ENCODE assay signal across 10 cellular contexts in the genomic region with DNA sequence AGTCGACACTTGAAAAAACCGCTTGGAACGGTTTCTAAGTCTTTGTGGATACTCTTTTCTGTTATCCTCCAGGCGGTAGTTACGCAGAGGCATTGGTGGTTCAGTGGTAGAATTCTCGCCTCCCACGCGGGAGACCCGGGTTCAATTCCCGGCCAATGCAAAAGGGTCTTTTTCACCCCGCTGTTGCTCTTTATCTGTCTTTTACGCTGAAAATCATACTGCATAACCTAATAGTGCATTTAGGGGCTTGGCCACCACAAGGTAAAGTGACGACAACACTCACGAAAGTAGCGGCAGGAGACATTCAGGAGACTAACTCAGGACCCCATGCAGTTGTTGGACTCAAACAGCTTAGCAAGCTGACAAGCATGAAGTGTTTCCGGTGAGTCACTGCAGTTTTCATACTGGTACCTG. TPM values are rescaled to one million over a fixed set of nuclear protein-coding genes. Genes with fewer than 3 reads are reported as not detected.
DNase-seq lines count a peak whose midpoint lies in the region; ATAC-seq, FAIRE-seq and TF ChIP-seq lines count a peak whose summit lies in the region.
"Not testable (repeated sequence)": the region's sequence is repeated elsewhere in the genome, so short reads cannot be mapped to it uniquely, and the experiment has no call there.
"Had no signal": no experiment of that assay in that cellular context is flagged by ENCODE, and none has a peak within 500 bp of the region (broad histone marks: within the 10 kb centered on the region; RNA-seq: fewer than 3 reads in every experiment).

No MANE protein-coding gene starts in this region.

- ATAC-seq in GM23338, result peak; percentile 50
- ATAC-seq in GM12878, result peak; percentile 93
- peak; percentile 52 to 85 for ATAC-seq in natural killer cell treated with Interleukin-12 subunit alpha and Interleukin-12 subunit beta and Interleukin-15 and Interleukin-18, amount 100 ng/mL, for 72 hours

- peaks cover 15% of the 10 kb centered on the region for H3K27me3 Mint-ChIP-seq in GM23338 (ENCODE audit: insufficient read depth, low read depth, poor library complexity)
- not testable (repeated sequence) for H3K27me3 Mint-ChIP-seq in natural killer cell treated with Interleukin-12 subunit alpha and Interleukin-12 subunit beta and Interleukin-15 and Interleukin-18, amount 100 ng/mL, for 72 hours

- not testable (repeated sequence) for H3K27ac ChIP-seq in GM23338 (ENCODE audit: low read depth); SJCRH30; GM12878 (ENCODE audit: control insufficient read depth, insufficient read depth)

- in situ Hi-C loops in GM12878 (cut with MboI), result not testable (repeated sequence)

- H3K4me1 Mint-ChIP-seq in GM23338; natural killer cell treated with Interleukin-12 subunit alpha and Interleukin-12 subunit beta and Interleukin-15 and Interleukin-18, amount 100 ng/mL, for 72 hours (ENCODE audit: low read depth in 2 of 2): not testable (repeated sequence)

- peak overlapping the region; percentile 52; the same call in 1 of the 2 replicates for H3K4me2 ChIP-seq in GM23338
- H3K4me2 ChIP-seq in GM12878 (ENCODE audit: control insufficient read depth, insufficient read depth), result not testable (repeated sequence)

- CTCF ChIA-PET in GM12878 (lab: Yijun Ruan, JAX), result not testable (repeated sequence)

- not testable (repeated sequence) for H3K4me3 ChIP-seq in GM23338; NB4 (ENCODE audit: low read depth, low read length); SJCRH30; GM12878; fibroblast of pulmonary artery (replicated peaks; ENCODE audit: low read depth, low read length)

- RAD21 ChIA-PET in GM12878 (lab: Charles Lee; ENCODE audit: unreplicated experiment), result not testable (repeated sequence)

- not testable (repeated sequence) for H3K4me1 ChIP-seq in GM23338 (ENCODE audit: insufficient read depth); SJCRH30; GM12878 (ENCODE audit: control insufficient read depth, insufficient read depth, low read length)

- not testable (repeated sequence) for TF ChIP-seq RAD21 in GM12878 (IDR thresholded peaks at IDR 0.05; ENCODE audit: insufficient read depth, low read depth, low read length)

- not testable (repeated sequence) for TF ChIP-seq EP300 in GM12878 (IDR thresholded peaks at IDR 0.05; ENCODE audit: borderline replicate concordance in 1 of 2, control insufficient read depth in 1 of 2, low read depth in 2 of 2, low read length in 2 of 2)

- not testable (repeated sequence) for H3K27ac Mint-ChIP-seq in GM23338; natural killer cell treated with Interleukin-12 subunit alpha and Interleukin-12 subunit beta and Interleukin-15 and Interleukin-18, amount 100 ng/mL, for 72 hours

- H3F3A ChIP-seq in GM23338 (replicated peaks; ENCODE audit: low read depth), result not testable (repeated sequence)

- not testable (repeated sequence) for H3K9ac ChIP-seq in GM12878 (ENCODE audit: control insufficient read depth, insufficient read depth, low read length)

- intact Hi-C loops in GM12878 (cut with micrococcal nuclease; ENCODE audit: unreplicated experiment), result not testable (repeated sequence)

- H4K20me1 ChIP-seq in GM23338 (replicated peaks; ENCODE audit: insufficient read depth); GM12878 (ENCODE audit: control insufficient read depth, insufficient read depth): not testable (repeated sequence)

- H3K36me3 Mint-ChIP-seq in GM23338 (ENCODE audit: low read depth); natural killer cell treated with Interleukin-12 subunit alpha and Interleukin-12 subunit beta and Interleukin-15 and Interleukin-18, amount 100 ng/mL, for 72 hours: not testable (repeated sequence)

- BruUV-seq in GM12878 (replicated peaks; lab: Mats Ljungman, UMichigan), result not testable (repeated sequence)

- not testable (repeated sequence) for TF ChIP-seq POLR2A in NB4 (IDR thresholded peaks at IDR 0.05; ENCODE audit: extremely low read depth, insufficient read length); GM12878 (IDR thresholded peaks at IDR 0.05; ENCODE audit: low read depth, low read length)

- POLR2A ChIA-PET in GM12878 (lab: Charles Lee), result not testable (repeated sequence)

- peak; percentile 96 for FAIRE-seq in A204.1 (lab: Jason Lieb, UNC)
- not testable (repeated sequence) for FAIRE-seq in GM12878 (lab: Jason Lieb, UNC)

- H3K9me2 ChIP-seq in GM23338 (ENCODE audit: insufficient read depth), result not testable (repeated sequence)

- H3K9me3 Mint-ChIP-seq in GM23338; natural killer cell treated with Interleukin-12 subunit alpha and Interleukin-12 subunit beta and Interleukin-15 and Interleukin-18, amount 100 ng/mL, for 72 hours: not testable (repeated sequence)

- TF ChIP-seq CTCF in GM23338 (conservative IDR thresholded peaks at IDR 0.05; ENCODE audit: low read depth in 2 of 2); NB4 (IDR thresholded peaks at IDR 0.05; ENCODE audit: low read depth, low read length); GM12878 (IDR thresholded peaks at IDR 0.05 in 2 of 3, conservative IDR thresholded peaks at IDR 0.05 in 1 of 3; ENCODE audit: control insufficient read depth in 2 of 3, extremely low read depth in 1 of 3, insufficient read depth in 1 of 3, low read depth in 3 of 3, low read length in 3 of 3); fibroblast of pulmonary artery (IDR thresholded peaks at IDR 0.05; ENCODE audit: low read length, missing control alignments): not testable (repeated sequence)

- SMC1A ChIA-PET in GM12878 (lab: Charles Lee; ENCODE audit: uncharacterized antibody, unreplicated experiment), result not testable (repeated sequence)

- WGBS in GM12878 (ENCODE audit: insufficient coverage, insufficient replicate concordance, low lambda C conversion rate, missing lambda C conversion rate), result 71% methylated on average over 12 of the region's 16 CpGs

- not testable (repeated sequence) for H3K27me3 ChIP-seq in GM23338 (ENCODE audit: insufficient read depth); SJCRH30; GM12878 (replicated peaks in 1 of 2; ENCODE audit: control insufficient read depth in 2 of 2, insufficient read depth in 2 of 2, low read length in 1 of 2)

- H3K4me3 Mint-ChIP-seq in GM23338, result peak overlapping the region; percentile 53; the same call in 1 of the 3 replicates
- H3K4me3 Mint-ChIP-seq in natural killer cell treated with Interleukin-12 subunit alpha and Interleukin-12 subunit beta and Interleukin-15 and Interleukin-18, amount 100 ng/mL, for 72 hours, result not testable (repeated sequence)

- H2AFZ ChIP-seq in GM23338; GM12878 (ENCODE audit: control insufficient read depth, low read depth, low read length): not testable (repeated sequence)

- DNase-seq in GM23338 (ENCODE audit: low spot score) (peak; percentile 52), NB4 (ENCODE audit: low read depth) (peak; percentile 25), SJCRH30 (peak; percentile 52 to 63), fibroblast of pulmonary artery (ENCODE audit: low read depth) (peak; percentile 12)
- peak; percentile 69 for DNase-seq in activated CD8-positive, alpha-beta memory T cell treated with anti-CD3 and anti-CD28 coated beads for 24 hours
- not testable (repeated sequence) for DNase-seq in GM12878 (ENCODE audit: low read depth, low spot score); natural killer cell treated with Interleukin-12 subunit alpha and Interleukin-12 subunit beta and Interleukin-15 and Interleukin-18, amount 100 ng/mL, for 72 hours (ENCODE audit: low spot score)

- H3K79me2 ChIP-seq in GM23338 (replicated peaks; ENCODE audit: insufficient read depth); GM12878 (ENCODE audit: control insufficient read depth, insufficient read depth, low read length): not testable (repeated sequence)

- not testable (repeated sequence) for H3K9me3 ChIP-seq in SJCRH30 (replicated peaks); GM12878 (replicated peaks; ENCODE audit: control insufficient read depth, insufficient read depth, low read length)

- not testable (repeated sequence) for H3K36me3 ChIP-seq in GM23338 (ENCODE audit: insufficient read depth); SJCRH30; GM12878 (ENCODE audit: control insufficient read depth in 2 of 2, insufficient read depth in 2 of 2, low read length in 1 of 2)

RNA-seq across cellular contexts. Expression of a gene that starts 33.9 kb away (rescaled TPM):
- under 0.01 TPM in 1 of 2 replicates, not detected in the other for total RNA-seq in GM23338 (2014; rRNA removed; shearing (Covaris generic))
- polyA plus RNA-seq in GM23338 (2016; fragmentation: Nextera tagmentation; extraction: Ambion mirVana) (not detected in 2 replicates), GM12878 (2011; rRNA removed) (82.4 and 113 TPM in 2 replicates), GM12878 (2014; fragmentation: Illumina TruSeq; extraction: Trizol) (not detected in 2 replicates), GM12878 (2014; fragmentation: Nextera tagmentation; extraction: Ambion mirVana) (1 to 10 TPM; 4.5 to 4.9 TPM), GM12878 (2014; rRNA removed) (not detected in 2 replicates), GM12878 (2016; fragmentation: Nextera tagmentation; extraction: Ambion mirVana) (1 to 10 TPM; 2.6 to 3.6 TPM)
- under 0.01 TPM in 2 replicates for total RNA-seq in SJCRH30 (2014; rRNA removed; shearing (Covaris generic))
- total RNA-seq in GM12878 (2013; cell fraction: nucleolus; rRNA removed), result under 0.01 TPM in 2 replicates
- total RNA-seq in GM12878 (2014; rRNA removed) (under 0.01 TPM in 2 replicates), GM12878 (2014; rRNA removed; fragmentation: Illumina TruSeq; extraction: Trizol) (20,946 and 25,634 TPM in 2 replicates), GM12878 (2021) (2,403 and 2,678 TPM in 2 replicates)
- not detected for polyA plus RNA-seq in GM12878 (2011; ENCODE audit: low read depth)
- under 0.01 TPM in 1 of 2 replicates, not detected in the other for polyA plus RNA-seq in GM12878 (2011; cell fraction: cytosol; rRNA removed)
- under 0.01 TPM in 2 replicates for polyA plus RNA-seq in GM12878 (2011; cell fraction: nucleus; rRNA removed)
- polyA plus RNA-seq in GM12878 (2012), result 66.2 TPM in 1 of 2 replicates, not detected in the other
- polyA minus RNA-seq in GM12878 (2011; rRNA and poly(A)+ RNA removed), result under 0.01 and 12,429 TPM in 2 replicates
- 90,580 and 95,504 TPM in 2 replicates for polyA minus RNA-seq in GM12878 (2011; cell fraction: cytosol; rRNA and poly(A)+ RNA removed)
- 67,711 and 110,374 TPM in 2 replicates for polyA minus RNA-seq in GM12878 (2011; cell fraction: nucleus; rRNA and poly(A)+ RNA removed)
- total RNA-seq in natural killer cell treated with Interleukin-12 subunit alpha and Interleukin-12 subunit beta and Interleukin-15 and Interleukin-18, amount 100 ng/mL, for 72 hours, result 1,000 to 10,000 TPM; 1,591 to 3,879 TPM
- total RNA-seq: H4 had no signal
- polyA plus RNA-seq: small intestine had no signal

RNA-seq across cellular contexts. Expression of a gene that starts 59.9 kb away (rescaled TPM):
- total RNA-seq in GM23338 (2014; rRNA removed; shearing (Covaris generic)), result 74.6 and 106 TPM in 2 replicates
- polyA plus RNA-seq in GM23338 (2016; fragmentation: Nextera tagmentation; extraction: Ambion mirVana) (13.0 and 15.1 TPM in 2 replicates), GM12878 (2011; rRNA removed) (1.4 and 2.7 TPM in 2 replicates), GM12878 (2014; fragmentation: Illumina TruSeq; extraction: Trizol) (1.0 and 3.0 TPM in 2 replicates), GM12878 (2014; fragmentation: Nextera tagmentation; extraction: Ambion mirVana) (under 1 TPM; 0.04 to 0.05 TPM), GM12878 (2014; rRNA removed) (5.0 and 5.5 TPM in 2 replicates), GM12878 (2016; fragmentation: Nextera tagmentation; extraction: Ambion mirVana) (under 1 TPM; 0.82 to 0.84 TPM)
- total RNA-seq in SJCRH30 (2014; rRNA removed; shearing (Covaris generic)), result 12.6 and 19.4 TPM in 2 replicates
- 9.3 and 12.0 TPM in 2 replicates for total RNA-seq in GM12878 (2013; cell fraction: nucleolus; rRNA removed)
- total RNA-seq in GM12878 (2014; rRNA removed) (3.2 and 3.4 TPM in 2 replicates), GM12878 (2014; rRNA removed; fragmentation: Illumina TruSeq; extraction: Trizol) (1.8 and 1.9 TPM in 2 replicates), GM12878 (2021) (3.3 and 3.4 TPM in 2 replicates)
- polyA plus RNA-seq in GM12878 (2011; ENCODE audit: low read depth), result 2.2 TPM
- 2.1 and 3.4 TPM in 2 replicates for polyA plus RNA-seq in GM12878 (2011; cell fraction: cytosol; rRNA removed)
- 21.7 and 22.1 TPM in 2 replicates for polyA plus RNA-seq in GM12878 (2011; cell fraction: nucleus; rRNA removed)
- 3.6 and 6.5 TPM in 2 replicates for polyA plus RNA-seq in GM12878 (2012)
- polyA minus RNA-seq in GM12878 (2011; rRNA and poly(A)+ RNA removed), result 3.1 and 5.0 TPM in 2 replicates
- polyA minus RNA-seq in GM12878 (2011; cell fraction: cytosol; rRNA and poly(A)+ RNA removed), result 0.52 and 0.53 TPM in 2 replicates
- 4.2 and 6.5 TPM in 2 replicates for polyA minus RNA-seq in GM12878 (2011; cell fraction: nucleus; rRNA and poly(A)+ RNA removed)
- 10 to 100 TPM; 21.0 to 29.3 TPM for total RNA-seq in natural killer cell treated with Interleukin-12 subunit alpha and Interleukin-12 subunit beta and Interleukin-15 and Interleukin-18, amount 100 ng/mL, for 72 hours
